ENCODE assay signal across 1 cellular context in the genomic region with DNA sequence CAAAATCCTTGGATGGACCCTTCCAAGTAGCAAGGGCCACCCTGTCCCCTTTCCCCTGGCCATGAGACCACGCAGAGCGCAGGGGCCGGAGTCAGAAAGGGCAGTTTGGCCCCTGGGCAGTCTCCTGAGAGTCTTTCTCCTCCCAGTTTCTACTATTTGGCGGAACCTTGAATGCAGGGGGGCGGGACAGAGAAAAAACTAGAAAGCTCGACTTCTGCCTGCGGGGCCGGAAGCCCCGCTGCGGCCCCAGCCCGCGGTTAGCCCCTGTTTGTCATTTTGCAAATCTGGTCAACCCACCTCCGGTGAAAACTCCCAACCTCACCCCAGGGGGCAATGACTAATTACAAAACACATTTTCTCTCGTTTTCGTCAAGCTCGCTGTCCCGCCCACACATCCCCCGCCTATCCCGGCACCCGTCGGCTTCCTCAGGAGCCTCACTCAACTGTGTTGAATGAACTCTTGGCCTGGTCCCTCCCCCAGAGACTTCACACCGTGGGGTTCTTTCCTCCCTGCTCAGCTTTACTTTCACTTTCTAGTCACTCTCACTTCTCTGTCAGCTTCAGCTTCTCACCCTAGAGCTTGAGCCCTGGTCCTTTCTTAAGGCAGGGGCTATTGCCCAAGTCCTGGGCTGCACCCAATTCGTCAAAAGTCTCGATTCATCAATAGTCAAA.
TF ChIP-seq lines count a peak whose summit lies in the region.

No MANE protein-coding gene starts in this region.

TF ChIP-seq in HEK293, 187 proteins besides CTCF, POLR2A, EP300 and RAD21 (continued from another document and continues in another):
- TF ChIP-seq ZFHX2 (tag by site-specific recombination; conservative IDR thresholded peaks at IDR 0.05) (peak; percentile 95), BCL11B (tag by site-specific recombination; IDR thresholded peaks at IDR 0.05; ENCODE audit: low read depth) (0 out of 2 replicates have a peak, but pooled peaks have one; percentile 27), ZNF248 (tag by site-specific recombination; IDR thresholded peaks at IDR 0.05) (no peak), ZNF548 (tag by site-specific recombination; IDR thresholded peaks at IDR 0.05) (no peak), TCF7L2 (IDR thresholded peaks at IDR 0.05; ENCODE audit: borderline replicate concordance, low read depth, low read length) (no peak; the same call in 1 of the 2 replicates), ZNF501 (tag by site-specific recombination; IDR thresholded peaks at IDR 0.05) (no peak), ZNF664 (tag by site-specific recombination; IDR thresholded peaks at IDR 0.05) (no peak), ZNF747 (tag by site-specific recombination; IDR thresholded peaks at IDR 0.05) (no peak), ZNF266 (tag by site-specific recombination; IDR thresholded peaks at IDR 0.05; ENCODE audit: low read depth) (no peak), ZNF311 (tag by site-specific recombination; IDR thresholded peaks at IDR 0.05; ENCODE audit: borderline replicate concordance) (no peak), ZNF404 (tag by site-specific recombination; IDR thresholded peaks at IDR 0.05) (no peak), OVOL3 (tag by site-specific recombination; IDR thresholded peaks at IDR 0.05) (no peak), ZNF155 (tag by site-specific recombination; IDR thresholded peaks at IDR 0.05) (no peak), ZBTB8A (tag by site-specific recombination; IDR thresholded peaks at IDR 0.05) (peak; percentile 30; the same call in 1 of the 2 replicates), ZNF214 (tag by site-specific recombination; IDR thresholded peaks at IDR 0.05; ENCODE audit: borderline replicate concordance) (no peak), ZNF473 (tag by site-specific recombination; IDR thresholded peaks at IDR 0.05) (no peak), ZSCAN16 (tag by site-specific recombination; IDR thresholded peaks at IDR 0.05) (no peak), SETDB1 (IDR thresholded peaks at IDR 0.05; ENCODE audit: insufficient read length, low read length) (no peak), GLI4 (tag by site-specific recombination; IDR thresholded peaks at IDR 0.05) (no peak), KLF7 (tag by site-specific recombination; IDR thresholded peaks at IDR 0.05; ENCODE audit: borderline replicate concordance) (no peak), HOXC10 (CRISPR knock-in tag; IDR thresholded peaks at IDR 0.05) (no peak), ZNF184 (tag by site-specific recombination; IDR thresholded peaks at IDR 0.05) (no peak), ZNF433 (tag by site-specific recombination; IDR thresholded peaks at IDR 0.05; ENCODE audit: low read depth) (no peak), ZNF169 (tag by site-specific recombination; IDR thresholded peaks at IDR 0.05) (no peak), ZFP69B (tag by site-specific recombination; IDR thresholded peaks at IDR 0.05) (no peak), HOXA7 (CRISPR knock-in tag; IDR thresholded peaks at IDR 0.05; ENCODE audit: borderline replicate concordance) (no peak), ZNF221 (tag by site-specific recombination; IDR thresholded peaks at IDR 0.05; ENCODE audit: borderline replicate concordance) (no peak), ZEB2 (tag by site-specific recombination; IDR thresholded peaks at IDR 0.05) (peak; percentile 80), REPIN1 (tag by site-specific recombination; IDR thresholded peaks at IDR 0.05; ENCODE audit: low read depth) (no peak), ZNF202 (tag by site-specific recombination; IDR thresholded peaks at IDR 0.05; ENCODE audit: borderline replicate concordance) (no peak), ZNF121 (tag by site-specific recombination; IDR thresholded peaks at IDR 0.05) (no peak), ZNF623 (tag by site-specific recombination; IDR thresholded peaks at IDR 0.05) (no peak), ZNF366 (tag by site-specific recombination; conservative IDR thresholded peaks at IDR 0.05) (peak; percentile 49; the same call in 1 of the 2 replicates), YY1 (tag by site-specific recombination; IDR thresholded peaks at IDR 0.05) (no peak), KLF9 (tag by site-specific recombination; IDR thresholded peaks at IDR 0.05; ENCODE audit: low read depth) (peak; percentile 65), YY2 (tag by site-specific recombination; IDR thresholded peaks at IDR 0.05) (no peak), SP3 (tag by site-specific recombination; IDR thresholded peaks at IDR 0.05) (peak; percentile 65), FEZF1 (tag by site-specific recombination; IDR thresholded peaks at IDR 0.05) (peak; percentile 73), ZNF292 (tag by site-specific recombination; IDR thresholded peaks at IDR 0.05; ENCODE audit: borderline replicate concordance, low read depth) (no peak), ZNF138 (tag by site-specific recombination; IDR thresholded peaks at IDR 0.05; ENCODE audit: borderline replicate concordance) (no peak), SP2 (tag by site-specific recombination; IDR thresholded peaks at IDR 0.05) (peak; percentile 75)
- TF ChIP-seq, protein P1, sequence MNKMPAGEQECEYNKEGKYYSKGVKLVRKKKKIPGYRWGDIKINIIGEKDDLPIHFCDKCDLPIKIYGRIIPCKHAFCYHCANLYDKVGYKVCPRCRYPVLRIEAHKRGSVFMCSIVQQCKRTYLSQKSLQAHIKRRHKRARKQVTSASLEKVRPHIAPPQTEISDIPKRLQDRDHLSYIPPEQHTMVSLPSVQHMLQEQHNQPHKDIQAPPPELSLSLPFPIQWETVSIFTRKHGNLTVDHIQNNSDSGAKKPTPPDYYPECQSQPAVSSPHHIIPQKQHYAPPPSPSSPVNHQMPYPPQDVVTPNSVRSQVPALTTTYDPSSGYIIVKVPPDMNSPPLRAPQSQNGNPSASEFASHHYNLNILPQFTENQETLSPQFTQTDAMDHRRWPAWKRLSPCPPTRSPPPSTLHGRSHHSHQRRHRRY (tag by site-specific recombination; IDR thresholded peaks at IDR 0.05): no peak
- TF ChIP-seq, protein P2, sequence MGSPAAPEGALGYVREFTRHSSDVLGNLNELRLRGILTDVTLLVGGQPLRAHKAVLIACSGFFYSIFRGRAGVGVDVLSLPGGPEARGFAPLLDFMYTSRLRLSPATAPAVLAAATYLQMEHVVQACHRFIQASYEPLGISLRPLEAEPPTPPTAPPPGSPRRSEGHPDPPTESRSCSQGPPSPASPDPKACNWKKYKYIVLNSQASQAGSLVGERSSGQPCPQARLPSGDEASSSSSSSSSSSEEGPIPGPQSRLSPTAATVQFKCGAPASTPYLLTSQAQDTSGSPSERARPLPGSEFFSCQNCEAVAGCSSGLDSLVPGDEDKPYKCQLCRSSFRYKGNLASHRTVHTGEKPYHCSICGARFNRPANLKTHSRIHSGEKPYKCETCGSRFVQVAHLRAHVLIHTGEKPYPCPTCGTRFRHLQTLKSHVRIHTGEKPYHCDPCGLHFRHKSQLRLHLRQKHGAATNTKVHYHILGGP (tag by site-specific recombination; IDR thresholded peaks at IDR 0.05): peak; percentile 78
- TF ChIP-seq, protein P3, sequence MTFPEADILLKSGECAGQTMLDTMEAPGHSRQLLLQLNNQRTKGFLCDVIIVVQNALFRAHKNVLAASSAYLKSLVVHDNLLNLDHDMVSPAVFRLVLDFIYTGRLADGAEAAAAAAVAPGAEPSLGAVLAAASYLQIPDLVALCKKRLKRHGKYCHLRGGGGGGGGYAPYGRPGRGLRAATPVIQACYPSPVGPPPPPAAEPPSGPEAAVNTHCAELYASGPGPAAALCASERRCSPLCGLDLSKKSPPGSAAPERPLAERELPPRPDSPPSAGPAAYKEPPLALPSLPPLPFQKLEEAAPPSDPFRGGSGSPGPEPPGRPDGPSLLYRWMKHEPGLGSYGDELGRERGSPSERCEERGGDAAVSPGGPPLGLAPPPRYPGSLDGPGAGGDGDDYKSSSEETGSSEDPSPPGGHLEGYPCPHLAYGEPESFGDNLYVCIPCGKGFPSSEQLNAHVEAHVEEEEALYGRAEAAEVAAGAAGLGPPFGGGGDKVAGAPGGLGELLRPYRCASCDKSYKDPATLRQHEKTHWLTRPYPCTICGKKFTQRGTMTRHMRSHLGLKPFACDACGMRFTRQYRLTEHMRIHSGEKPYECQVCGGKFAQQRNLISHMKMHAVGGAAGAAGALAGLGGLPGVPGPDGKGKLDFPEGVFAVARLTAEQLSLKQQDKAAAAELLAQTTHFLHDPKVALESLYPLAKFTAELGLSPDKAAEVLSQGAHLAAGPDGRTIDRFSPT (tag by site-specific recombination; IDR thresholded peaks at IDR 0.05): no peak
- TF ChIP-seq, protein P4, sequence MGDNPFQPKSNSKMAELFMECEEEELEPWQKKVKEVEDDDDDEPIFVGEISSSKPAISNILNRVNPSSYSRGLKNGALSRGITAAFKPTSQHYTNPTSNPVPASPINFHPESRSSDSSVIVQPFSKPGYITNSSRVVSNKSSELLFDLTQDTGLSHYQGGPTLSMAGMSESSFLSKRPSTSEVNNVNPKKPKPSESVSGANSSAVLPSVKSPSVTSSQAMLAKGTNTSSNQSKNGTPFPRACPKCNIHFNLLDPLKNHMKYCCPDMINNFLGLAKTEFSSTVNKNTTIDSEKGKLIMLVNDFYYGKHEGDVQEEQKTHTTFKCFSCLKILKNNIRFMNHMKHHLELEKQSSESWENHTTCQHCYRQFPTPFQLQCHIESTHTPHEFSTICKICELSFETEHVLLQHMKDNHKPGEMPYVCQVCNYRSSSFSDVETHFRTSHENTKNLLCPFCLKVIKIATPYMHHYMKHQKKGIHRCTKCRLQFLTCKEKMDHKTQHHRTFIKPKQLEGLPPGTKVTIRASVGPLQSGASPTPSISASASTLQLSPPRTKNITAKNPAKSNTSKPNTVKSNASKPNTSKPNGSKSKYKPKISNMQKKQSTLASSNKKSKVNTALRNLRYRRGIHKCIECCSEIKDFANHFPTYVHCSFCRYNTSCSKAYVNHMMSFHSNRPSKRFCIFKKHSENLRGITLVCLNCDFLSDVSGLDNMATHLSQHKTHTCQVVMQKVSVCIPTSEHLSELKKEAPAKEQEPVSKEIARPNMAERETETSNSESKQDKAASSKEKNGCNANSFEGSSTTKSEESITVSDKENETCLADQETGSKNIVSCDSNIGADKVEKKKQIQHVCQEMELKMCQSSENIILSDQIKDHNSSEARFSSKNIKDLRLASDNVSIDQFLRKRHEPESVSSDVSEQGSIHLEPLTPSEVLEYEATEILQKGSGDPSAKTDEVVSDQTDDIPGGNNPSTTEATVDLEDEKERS (tag by site-specific recombination; IDR thresholded peaks at IDR 0.05): no peak
- TF ChIP-seq, protein P5, sequence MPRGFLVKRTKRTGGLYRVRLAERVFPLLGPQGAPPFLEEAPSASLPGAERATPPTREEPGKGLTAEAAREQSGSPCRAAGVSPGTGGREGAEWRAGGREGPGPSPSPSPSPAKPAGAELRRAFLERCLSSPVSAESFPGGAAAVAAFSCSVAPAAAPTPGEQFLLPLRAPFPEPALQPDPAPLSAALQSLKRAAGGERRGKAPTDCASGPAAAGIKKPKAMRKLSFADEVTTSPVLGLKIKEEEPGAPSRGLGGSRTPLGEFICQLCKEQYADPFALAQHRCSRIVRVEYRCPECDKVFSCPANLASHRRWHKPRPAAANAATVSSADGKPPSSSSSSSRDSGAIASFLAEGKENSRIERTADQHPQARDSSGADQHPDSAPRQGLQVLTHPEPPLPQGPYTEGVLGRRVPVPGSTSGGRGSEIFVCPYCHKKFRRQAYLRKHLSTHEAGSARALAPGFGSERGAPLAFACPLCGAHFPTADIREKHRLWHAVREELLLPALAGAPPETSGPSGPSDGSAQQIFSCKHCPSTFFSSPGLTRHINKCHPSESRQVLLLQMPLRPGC (tag by site-specific recombination; IDR thresholded peaks at IDR 0.05): no peak
- TF ChIP-seq, protein P6, sequence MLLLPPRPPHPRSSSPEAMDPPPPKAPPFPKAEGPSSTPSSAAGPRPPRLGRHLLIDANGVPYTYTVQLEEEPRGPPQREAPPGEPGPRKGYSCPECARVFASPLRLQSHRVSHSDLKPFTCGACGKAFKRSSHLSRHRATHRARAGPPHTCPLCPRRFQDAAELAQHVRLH (tag by site-specific recombination; IDR thresholded peaks at IDR 0.05): no peak
- TF ChIP-seq, protein P7, sequence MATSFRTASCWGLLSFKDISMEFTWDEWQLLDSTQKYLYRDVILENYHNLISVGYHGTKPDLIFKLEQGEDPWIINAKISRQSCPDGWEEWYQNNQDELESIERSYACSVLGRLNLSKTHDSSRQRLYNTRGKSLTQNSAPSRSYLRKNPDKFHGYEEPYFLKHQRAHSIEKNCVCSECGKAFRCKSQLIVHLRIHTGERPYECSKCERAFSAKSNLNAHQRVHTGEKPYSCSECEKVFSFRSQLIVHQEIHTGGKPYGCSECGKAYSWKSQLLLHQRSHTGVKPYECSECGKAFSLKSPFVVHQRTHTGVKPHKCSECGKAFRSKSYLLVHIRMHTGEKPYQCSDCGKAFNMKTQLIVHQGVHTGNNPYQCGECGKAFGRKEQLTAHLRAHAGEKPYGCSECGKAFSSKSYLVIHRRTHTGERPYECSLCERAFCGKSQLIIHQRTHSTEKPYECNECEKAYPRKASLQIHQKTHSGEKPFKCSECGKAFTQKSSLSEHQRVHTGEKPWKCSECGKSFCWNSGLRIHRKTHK (tag by site-specific recombination; IDR thresholded peaks at IDR 0.05): no peak
- TF ChIP-seq, protein P8, sequence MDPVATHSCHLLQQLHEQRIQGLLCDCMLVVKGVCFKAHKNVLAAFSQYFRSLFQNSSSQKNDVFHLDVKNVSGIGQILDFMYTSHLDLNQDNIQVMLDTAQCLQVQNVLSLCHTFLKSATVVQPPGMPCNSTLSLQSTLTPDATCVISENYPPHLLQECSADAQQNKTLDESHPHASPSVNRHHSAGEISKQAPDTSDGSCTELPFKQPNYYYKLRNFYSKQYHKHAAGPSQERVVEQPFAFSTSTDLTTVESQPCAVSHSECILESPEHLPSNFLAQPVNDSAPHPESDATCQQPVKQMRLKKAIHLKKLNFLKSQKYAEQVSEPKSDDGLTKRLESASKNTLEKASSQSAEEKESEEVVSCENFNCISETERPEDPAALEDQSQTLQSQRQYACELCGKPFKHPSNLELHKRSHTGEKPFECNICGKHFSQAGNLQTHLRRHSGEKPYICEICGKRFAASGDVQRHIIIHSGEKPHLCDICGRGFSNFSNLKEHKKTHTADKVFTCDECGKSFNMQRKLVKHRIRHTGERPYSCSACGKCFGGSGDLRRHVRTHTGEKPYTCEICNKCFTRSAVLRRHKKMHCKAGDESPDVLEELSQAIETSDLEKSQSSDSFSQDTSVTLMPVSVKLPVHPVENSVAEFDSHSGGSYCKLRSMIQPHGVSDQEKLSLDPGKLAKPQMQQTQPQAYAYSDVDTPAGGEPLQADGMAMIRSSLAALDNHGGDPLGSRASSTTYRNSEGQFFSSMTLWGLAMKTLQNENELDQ (tag by site-specific recombination; IDR thresholded peaks at IDR 0.05; ENCODE audit: low read depth): no peak
- TF ChIP-seq, protein P9, sequence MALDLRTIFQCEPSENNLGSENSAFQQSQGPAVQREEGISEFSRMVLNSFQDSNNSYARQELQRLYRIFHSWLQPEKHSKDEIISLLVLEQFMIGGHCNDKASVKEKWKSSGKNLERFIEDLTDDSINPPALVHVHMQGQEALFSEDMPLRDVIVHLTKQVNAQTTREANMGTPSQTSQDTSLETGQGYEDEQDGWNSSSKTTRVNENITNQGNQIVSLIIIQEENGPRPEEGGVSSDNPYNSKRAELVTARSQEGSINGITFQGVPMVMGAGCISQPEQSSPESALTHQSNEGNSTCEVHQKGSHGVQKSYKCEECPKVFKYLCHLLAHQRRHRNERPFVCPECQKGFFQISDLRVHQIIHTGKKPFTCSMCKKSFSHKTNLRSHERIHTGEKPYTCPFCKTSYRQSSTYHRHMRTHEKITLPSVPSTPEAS (tag by site-specific recombination; IDR thresholded peaks at IDR 0.05): no peak
